ENCODE assay signal across 8 cellular contexts in the genomic region with DNA sequence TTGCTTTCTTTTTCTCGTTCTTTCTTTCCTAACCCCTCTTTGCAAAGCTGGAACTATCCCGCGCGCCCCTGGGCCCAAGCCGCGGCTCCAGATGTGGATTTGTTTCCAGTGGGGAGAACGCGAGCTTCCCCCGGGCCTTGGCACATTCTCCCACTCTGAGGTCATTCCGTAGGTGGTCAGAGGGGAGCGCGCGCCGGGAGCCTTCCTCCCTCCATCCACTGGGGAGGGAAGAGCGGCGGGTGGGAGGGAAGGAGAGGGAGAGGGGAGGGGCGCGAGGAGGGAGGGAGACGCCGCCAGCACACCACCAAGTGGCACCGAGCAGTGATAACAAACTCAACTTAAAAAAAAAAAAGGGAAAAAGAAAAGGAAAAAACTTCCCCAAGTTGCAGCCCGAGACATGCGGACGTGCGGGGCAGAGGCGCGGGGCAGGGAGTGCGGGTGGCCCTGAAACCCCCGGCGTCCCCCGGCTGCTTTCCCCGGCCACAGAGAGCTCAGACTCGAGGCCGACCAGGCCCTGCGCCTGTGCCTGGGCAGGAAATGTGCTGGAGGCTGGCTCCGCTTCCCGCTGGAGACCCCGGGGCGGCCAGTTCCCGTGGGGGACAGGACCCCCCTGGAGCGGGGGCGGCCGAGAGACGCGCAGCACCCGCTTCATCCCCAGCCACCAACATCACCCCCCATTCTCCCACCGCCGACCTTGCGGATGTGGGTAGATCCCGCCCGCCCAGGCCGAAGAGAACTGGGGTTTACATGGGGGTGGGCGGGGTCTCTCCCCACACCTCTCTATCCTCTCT. TPM values are rescaled to one million over a fixed set of nuclear protein-coding genes. Genes with fewer than 3 reads are reported as not detected.
DNase-seq lines count a peak whose midpoint lies in the region; ATAC-seq and TF ChIP-seq lines count a peak whose summit lies in the region.

No MANE protein-coding gene starts in this region.

- peak overlapping the region; percentile 90 to 91 for H3K4me3 Mint-ChIP-seq in activated T-cell treated with anti-CD3 and anti-CD28 coated beads, Interleukin-2, amount 50 U/mL, for 72 hours

- H3K36me3 ChIP-seq in muscle layer of duodenum (ENCODE audit: control insufficient read depth in 1 of 2, insufficient read depth in 2 of 2, low read length in 2 of 2) (no peaks in the 10 kb centered on the region), tibial artery (no peaks in the 10 kb centered on the region)

- H3K27me3 Mint-ChIP-seq in activated T-cell treated with anti-CD3 and anti-CD28 coated beads, Interleukin-2, amount 50 U/mL, for 72 hours (ENCODE audit: low read depth), result peaks cover 19% of the 10 kb centered on the region

- H3K27ac ChIP-seq in muscle layer of duodenum (ENCODE audit: low read length) (peak overlapping the region; percentile 93), tibial artery (peak overlapping the region; percentile 99 to 100)

- no peak overlapping the region for H3K27ac Mint-ChIP-seq in activated T-cell treated with anti-CD3 and anti-CD28 coated beads, Interleukin-2, amount 50 U/mL, for 72 hours

- H3K27me3 ChIP-seq in muscle layer of duodenum (ENCODE audit: low read depth, low read length), result no peaks in the 10 kb centered on the region
- no peaks in the 10 kb centered on the region for H3K27me3 ChIP-seq in tibial artery

- ATAC-seq in activated T-cell treated with anti-CD3 and anti-CD28 coated beads, Interleukin-2, amount 50 U/mL, for 72 hours (replicated peaks in 1 of 2), result no peak

- H3K9me3 Mint-ChIP-seq in activated T-cell treated with anti-CD3 and anti-CD28 coated beads, Interleukin-2, amount 50 U/mL, for 72 hours, result no peaks in the 10 kb centered on the region

- H3K4me3 ChIP-seq in fibroblast of mammary gland (ENCODE audit: control insufficient read depth, low read depth, low read length), result peak overlapping the region; percentile 69
- H3K4me3 ChIP-seq in muscle layer of duodenum (ENCODE audit: low read depth in 1 of 2, low read length in 2 of 2), result peak overlapping the region; percentile 80 to 96
- H3K4me3 ChIP-seq in tibial artery, result peak overlapping the region; percentile 99 to 100

- no peaks in the 10 kb centered on the region for H3K36me3 Mint-ChIP-seq in activated T-cell treated with anti-CD3 and anti-CD28 coated beads, Interleukin-2, amount 50 U/mL, for 72 hours (ENCODE audit: insufficient read depth in 2 of 2)

- TF ChIP-seq CTCF in fibroblast of mammary gland (conservative IDR thresholded peaks at IDR 0.05; ENCODE audit: control insufficient read depth, insufficient read depth, low read depth, low read length) (no peak), tibial artery (IDR thresholded peaks at IDR 0.05) (no peak)

- peaks cover 8% of the 10 kb centered on the region for H3K4me1 Mint-ChIP-seq in activated T-cell treated with anti-CD3 and anti-CD28 coated beads, Interleukin-2, amount 50 U/mL, for 72 hours (ENCODE audit: low read depth)

- no peaks in the 10 kb centered on the region for H3K9me3 ChIP-seq in muscle layer of duodenum (ENCODE audit: control insufficient read depth in 1 of 2, low read length in 2 of 2)
- H3K9me3 ChIP-seq in tibial artery, result no peaks in the 10 kb centered on the region

- DNase-seq in activated T-cell treated with anti-CD3 and anti-CD28 coated beads for 48 hours (ENCODE audit: low read depth) (peak; percentile 15), activated T-cell treated with anti-CD3 and anti-CD28 coated beads for 4 hours (no peak), NCI-H2196 treated with DMSO at 0.1 percent for 48 hours (lab: John Stamatoyannopoulos, UW; ENCODE audit: unreplicated experiment) (peak; percentile 61), fibroblast of mammary gland (ENCODE audit: low read depth) (peak; percentile 87), tibial artery (peak; percentile 89 to 95), NCI-H146 (lab: John Stamatoyannopoulos, UW) (no peak)
- peak; percentile 50 to 55 for DNase-seq in activated T-cell treated with anti-CD3 and anti-CD28 coated beads, Interleukin-2, amount 50 U/mL, for 72 hours

- H3K4me1 ChIP-seq in muscle layer of duodenum (ENCODE audit: control insufficient read depth in 1 of 2, insufficient read depth in 2 of 2, low read length in 2 of 2) (peaks cover 0 to 23% of the 10 kb centered on the region in 2 donors), tibial artery (peaks cover 4 to 34% (median 24%) of the 10 kb centered on the region in 4 donors)

- intact Hi-C loops in tibial artery (cut with DNase I; ENCODE audit: low total_unique reads), result loop anchor here (2.0 to 5.0 kb wide), 6 partner anchors 34 to 434 kb away; no protein-coding TSS in a partner anchor

RNA-seq across cellular contexts. Expression of gene IER5L, which starts 3.1 kb away (rescaled TPM):
- total RNA-seq in activated T-cell treated with anti-CD3 and anti-CD28 coated beads, Interleukin-2, amount 50 U/mL, for 72 hours, result 1 to 10 TPM; 4.2 to 4.6 TPM

Comparison
In these comparisons a context has a peak if more than half of its experiments do, and no peak if none do; other contexts are left out.
1. DNase-seq: peak in activated T-cell treated with anti-CD3 and anti-CD28 coated beads for 48 hours (single experiment), NCI-H2196 treated with DMSO at 0.1 percent for 48 hours (single experiment), activated T-cell treated with anti-CD3 and anti-CD28 coated beads, Interleukin-2, amount 50 U/mL, for 72 hours (2 of 2), fibroblast of mammary gland (single experiment) and tibial artery (2 of 2); none in activated T-cell treated with anti-CD3 and anti-CD28 coated beads for 4 hours (single experiment) and NCI-H146 (single experiment).
2. Peak in every context shown above with its lines, with median percentiles within 50 percentile points of each other: H3K4me3 ChIP-seq.